ENCODE assay signal across 18 cellular contexts in genomic region chr21:35052786-35053185, GRCh38. TPM values are rescaled to one million over a fixed set of nuclear protein-coding genes. Genes with fewer than 3 reads are reported as not detected.
"Had no signal": no experiment of that assay in that cellular context is flagged by ENCODE, and none has a peak within 500 bp of the region (broad histone marks: within the 10 kb centered on the region; RNA-seq: fewer than 3 reads in every experiment).

No MANE protein-coding gene starts in this region.

- ATAC-seq: activated CD4-positive, CD25-positive, alpha-beta regulatory T cell treated with anti-CD3 and anti-CD28 coated beads, Interleukin-2, amount 50 U/mL, for 24 hours; left colon had no signal

- DNase-seq: activated CD4-positive, alpha-beta T cell treated with anti-CD3 and anti-CD28 coated beads, Interleukin-2, amount 50 U/mL, for 4 hours; activated gamma-delta T cell treated with Interleukin-2 at 50 U/mL for 16 hours; activated T-cell treated with anti-CD3 and anti-CD28 coated beads, Interleukin-2, amount 50 U/mL, for 48 hours; brain microvascular endothelial cell; dorsolateral prefrontal cortex; head of caudate nucleus; left colon; midbrain; ovary; SIG-M5; stimulated activated CD4-positive, alpha-beta T cell treated with anti-CD3 and anti-CD28 coated beads, Interleukin-4, amount 100 ng/mL, for 4 hours had no signal

- H3K27ac ChIP-seq: brain microvascular endothelial cell, dorsolateral prefrontal cortex, ovary, tibial nerve had no signal

- H3K4me3 ChIP-seq: dorsolateral prefrontal cortex, esophagus muscularis mucosa, lung, ovary, skin epidermis, tibial nerve had no signal

- H3K9me3 ChIP-seq: esophagus muscularis mucosa, ovary, tibial nerve had no signal

- FAIRE-seq: endometrium had no signal

- H3K27me3 ChIP-seq: brain microvascular endothelial cell, esophagus muscularis mucosa, ovary, tibial nerve had no signal

- H3K36me3 ChIP-seq: brain microvascular endothelial cell, esophagus muscularis mucosa, ovary, tibial nerve had no signal

RNA-seq across cellular contexts. Expression of gene RUNX1, which starts 3.7 kb away (rescaled TPM):
- polyA plus RNA-seq: neural cell had no signal
